1 cellular context compared by ENCODE assay signal in the genomic region with DNA sequence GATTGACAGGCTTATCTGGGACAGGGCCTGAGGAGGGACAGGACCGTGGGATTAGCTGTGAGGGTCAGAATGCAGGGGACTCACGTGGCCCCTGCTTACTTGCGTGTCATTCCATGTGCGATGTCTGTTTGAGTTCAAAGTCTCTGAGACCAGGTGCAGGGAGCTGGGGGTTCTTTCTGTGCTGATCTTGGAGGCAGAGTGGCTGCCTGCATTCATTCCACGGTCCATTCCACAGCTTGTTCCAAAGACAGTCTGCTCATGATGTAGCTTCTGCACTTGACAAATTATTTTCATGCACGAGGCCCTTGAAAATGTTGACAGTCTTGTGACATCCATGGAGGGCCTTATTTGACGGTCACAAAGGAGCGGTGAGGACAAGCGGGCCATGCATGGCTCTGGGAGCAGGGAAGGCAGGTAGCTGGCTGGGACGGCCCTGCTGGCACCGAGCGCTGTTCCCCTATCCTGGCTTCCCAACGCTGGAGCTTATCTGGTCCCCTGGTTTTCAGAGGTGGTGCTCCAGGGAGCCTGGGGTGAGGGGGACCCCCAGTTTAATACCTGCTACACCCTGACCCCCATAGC.
TF ChIP-seq lines count a peak whose summit lies in the region.

No MANE protein-coding gene starts in this region.

TF ChIP-seq in endothelial cell of umbilical vein, 7 proteins besides CTCF, POLR2A, EP300 and RAD21:
- TF ChIP-seq POLR2AphosphoS5 (IDR thresholded peaks at IDR 0.05; ENCODE audit: insufficient read depth, low read depth, low read length) (no peak), EZH2 (IDR thresholded peaks at IDR 0.05; ENCODE audit: borderline replicate concordance, low read depth, low read length, severe bottlenecking) (no peak), GATA2 (IDR thresholded peaks at IDR 0.05; ENCODE audit: insufficient read depth, insufficient read length, low read depth, low read length) (no peak), JUN (IDR thresholded peaks at IDR 0.05; ENCODE audit: borderline replicate concordance, insufficient read depth, insufficient read length, low read depth) (no peak), FOS (IDR thresholded peaks at IDR 0.05; ENCODE audit: borderline replicate concordance, insufficient read depth, low read length) (no peak), MYC (IDR thresholded peaks at IDR 0.05; ENCODE audit: low read depth, low read length) (no peak), MAX (IDR thresholded peaks at IDR 0.05; ENCODE audit: insufficient read depth, insufficient read length) (no peak)
